In genomic region chr17:48412841-48413240, GRCh38 we compare ENCODE assay signal across 1 cellular context.
TF ChIP-seq lines count a peak whose summit lies in the region.

No MANE protein-coding gene starts in this region.

TF ChIP-seq in GM12878, 131 proteins besides CTCF, POLR2A, EP300 and RAD21:
- TF ChIP-seq CREM (IDR thresholded peaks at IDR 0.05; ENCODE audit: low read depth) (peak; percentile 34; the same call in 1 of the 2 replicates), ATF2 (IDR thresholded peaks at IDR 0.05; ENCODE audit: low read length) (peak; percentile 33; the same call in 1 of the 2 replicates), JUNB (IDR thresholded peaks at IDR 0.05) (peak; percentile 82), RFX5 (IDR thresholded peaks at IDR 0.05; ENCODE audit: low read depth, low read length) (no peak), MEF2A (IDR thresholded peaks at IDR 0.05; ENCODE audit: insufficient read depth, low read depth, low read length) (peak; percentile 41; the same call in 1 of the 2 replicates), ZNF384 (IDR thresholded peaks at IDR 0.05; ENCODE audit: borderline replicate concordance, low read depth, low read length) (peak; percentile 89), NFIC (IDR thresholded peaks at IDR 0.05; ENCODE audit: low read depth, low read length) (peak; percentile 76), NBN (IDR thresholded peaks at IDR 0.05) (peak; percentile 46), NRF1 (conservative IDR thresholded peaks at IDR 0.05; ENCODE audit: low read depth, low read length) (no peak), MEF2B (IDR thresholded peaks at IDR 0.05; ENCODE audit: partially characterized antibody, poor library complexity, severe bottlenecking) (peak; percentile 51), MTA2 (IDR thresholded peaks at IDR 0.05; ENCODE audit: low read depth) (peak; percentile 39; the same call in 1 of the 2 replicates), ATF7 (IDR thresholded peaks at IDR 0.05; ENCODE audit: low read depth) (peak; percentile 53), RAD51 (IDR thresholded peaks at IDR 0.05) (0 out of 2 replicates have a peak, but pooled peaks have one; percentile 18), KDM1A (IDR thresholded peaks at IDR 0.05; ENCODE audit: borderline replicate concordance) (no peak), NFXL1 (IDR thresholded peaks at IDR 0.05; ENCODE audit: borderline replicate concordance) (no peak), BCL11A (IDR thresholded peaks at IDR 0.05; ENCODE audit: low read depth, low read length) (no peak), RUNX3 (IDR thresholded peaks at IDR 0.05; ENCODE audit: low read length) (peak; percentile 64; the same call in 1 of the 2 replicates), TCF3 (IDR thresholded peaks at IDR 0.05; ENCODE audit: borderline replicate concordance, insufficient read depth, low read depth, low read length) (no peak), FOXM1 (IDR thresholded peaks at IDR 0.05; ENCODE audit: low read depth, low read length) (peak; percentile 33; the same call in 1 of the 2 replicates)
- TF ChIP-seq, protein P1, sequence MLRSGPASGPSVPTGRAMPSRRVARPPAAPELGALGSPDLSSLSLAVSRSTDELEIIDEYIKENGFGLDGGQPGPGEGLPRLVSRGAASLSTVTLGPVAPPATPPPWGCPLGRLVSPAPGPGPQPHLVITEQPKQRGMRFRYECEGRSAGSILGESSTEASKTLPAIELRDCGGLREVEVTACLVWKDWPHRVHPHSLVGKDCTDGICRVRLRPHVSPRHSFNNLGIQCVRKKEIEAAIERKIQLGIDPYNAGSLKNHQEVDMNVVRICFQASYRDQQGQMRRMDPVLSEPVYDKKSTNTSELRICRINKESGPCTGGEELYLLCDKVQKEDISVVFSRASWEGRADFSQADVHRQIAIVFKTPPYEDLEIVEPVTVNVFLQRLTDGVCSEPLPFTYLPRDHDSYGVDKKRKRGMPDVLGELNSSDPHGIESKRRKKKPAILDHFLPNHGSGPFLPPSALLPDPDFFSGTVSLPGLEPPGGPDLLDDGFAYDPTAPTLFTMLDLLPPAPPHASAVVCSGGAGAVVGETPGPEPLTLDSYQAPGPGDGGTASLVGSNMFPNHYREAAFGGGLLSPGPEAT (IDR thresholded peaks at IDR 0.05; ENCODE audit: low read depth) = peak; percentile 49; the same call in 1 of the 2 replicates
